In the genomic region with DNA sequence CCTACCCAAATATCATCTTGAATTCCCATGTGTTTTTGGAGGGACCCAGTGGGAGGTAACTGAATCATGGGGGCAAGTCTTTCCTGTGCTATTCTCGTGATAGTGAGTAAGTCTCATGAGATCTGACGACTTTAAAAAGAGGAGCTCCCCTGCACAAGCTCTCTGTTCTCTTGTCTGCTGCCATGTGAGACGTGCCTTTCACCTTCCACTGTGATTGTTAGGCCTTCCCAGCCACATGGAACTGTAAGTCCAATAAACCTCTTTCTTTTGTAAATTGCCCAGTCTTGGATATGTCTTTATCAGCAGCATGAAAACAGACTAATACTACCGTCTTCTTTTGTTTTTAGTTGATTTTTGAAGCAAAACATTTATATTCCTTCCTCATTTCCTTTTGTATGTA, we compare ENCODE assay signal across 1 cellular context. TPM values are rescaled to one million over a fixed set of nuclear protein-coding genes. Genes with fewer than 3 reads are reported as not detected.
"Had no signal": no experiment of that assay in that cellular context is flagged by ENCODE, and none has a peak within 500 bp of the region (broad histone marks: within the 10 kb centered on the region; RNA-seq: fewer than 3 reads in every experiment).

No MANE protein-coding gene starts in this region.

RNA-seq across cellular contexts. Expression of a gene that starts 52.8 kb away (rescaled TPM):
- total RNA-seq: G401 had no signal
